In genomic region chr1:19400875-19401854, GRCh38 we compare ENCODE assay signal across 12 cellular contexts.
DNase-seq lines count a peak whose midpoint lies in the region; ATAC-seq and TF ChIP-seq lines count a peak whose summit lies in the region.
"Had no signal": no experiment of that assay in that cellular context is flagged by ENCODE, and none has a peak within 500 bp of the region (broad histone marks: within the 10 kb centered on the region; RNA-seq: fewer than 3 reads in every experiment).

No MANE protein-coding gene starts in this region.

- TF ChIP-seq CTCF in Peyer's patch (IDR thresholded peaks at IDR 0.05) (no peak), gastroesophageal sphincter (IDR thresholded peaks at IDR 0.05) (no peak), psoas muscle (IDR thresholded peaks at IDR 0.05) (peak; percentile 14)

- H3K4me3 ChIP-seq in Peyer's patch (no peak overlapping the region), gastroesophageal sphincter (no peak overlapping the region), psoas muscle (no peak overlapping the region)

- H3K36me3 ChIP-seq in Peyer's patch = peaks cover 0 to 2% (median 0%) of the 10 kb centered on the region in 3 donors
- H3K36me3 ChIP-seq in gastroesophageal sphincter = no peaks in the 10 kb centered on the region
- H3K36me3 ChIP-seq in psoas muscle (ENCODE audit: insufficient read depth in 1 of 2, low read depth in 1 of 2) = peaks cover 0 to under 1% of the 10 kb centered on the region in 2 donors

- intact Hi-C loops in psoas muscle (cut with DNase I) = no loop called here

- H3K4me1 ChIP-seq in Peyer's patch (peaks cover 0 to 57% (median 0%) of the 10 kb centered on the region in 4 donors), gastroesophageal sphincter (peaks cover 21 to 99% (median 55%) of the 10 kb centered on the region in 3 donors), psoas muscle (peaks cover 53% of the 10 kb centered on the region)

- no peak for TF ChIP-seq EP300 in gastroesophageal sphincter (IDR thresholded peaks at IDR 0.05)

- in situ Hi-C loops in G401 (cut with HindIII; ENCODE audit: low sequenced_read_pairs) = no loop called here

- ATAC-seq in gastroesophageal sphincter (no peak), psoas muscle (peak; percentile 33 to 74 (median 58)), HG03280 (IDR thresholded peaks at IDR 0.05; ENCODE audit: unreplicated experiment) (no peak), GM18858 (IDR thresholded peaks at IDR 0.05; ENCODE audit: unreplicated experiment) (no peak), GM18873 (IDR thresholded peaks at IDR 0.05; ENCODE audit: low FRiP score, unreplicated experiment) (no peak)

- H3K27me3 ChIP-seq in Peyer's patch = no peaks in the 10 kb centered on the region
- no peaks in the 10 kb centered on the region for H3K27me3 ChIP-seq in gastroesophageal sphincter
- no peaks in the 10 kb centered on the region for H3K27me3 ChIP-seq in psoas muscle (ENCODE audit: insufficient read depth in 3 of 3, low read length in 2 of 3)

- H3K27ac ChIP-seq in Peyer's patch (peak overlapping the region in 3 of 4 donors; percentile 17 to 51 (median 34)), gastroesophageal sphincter (peak overlapping the region; percentile 76 to 93 (median 92)), psoas muscle (peak overlapping the region; percentile 15)

- peak; percentile 57 for DNase-seq in G401 (ENCODE audit: low spot score)
- DNase-seq in Peyer's patch = no peak
- no peak for DNase-seq in psoas muscle
- DNase-seq in NCI-H1436 (lab: John Stamatoyannopoulos, UW) = no peak
- DNase-seq: DMS53; kidney glomerular epithelial cell; NCI-H2171; stimulated activated naive CD4-positive, alpha-beta T cell had no signal

- WGBS in gastroesophageal sphincter (ENCODE audit: low coverage in 1 of 2), 2 donors = 35 to 42% methylated on average over 8 of the region's 10 CpGs
- 67 to 71% (median 68%) methylated on average over 10 of the region's 10 CpGs for WGBS in psoas muscle, 3 donors

- TF ChIP-seq POLR2A in Peyer's patch (IDR thresholded peaks at IDR 0.05) = no peak
- TF ChIP-seq POLR2A in gastroesophageal sphincter (IDR thresholded peaks at IDR 0.05) = no peak

- no peaks in the 10 kb centered on the region for H3K9me3 ChIP-seq in Peyer's patch
- no peaks in the 10 kb centered on the region for H3K9me3 ChIP-seq in gastroesophageal sphincter
- no peaks in the 10 kb centered on the region for H3K9me3 ChIP-seq in psoas muscle

Comparison
In these comparisons a context has a peak if more than half of its experiments do, and no peak if none do; other contexts are left out.
1. H3K27ac ChIP-seq: peak in every context shown above with its lines; median percentile 92 in gastroesophageal sphincter; 34 in Peyer's patch; 15 in psoas muscle.
2. ATAC-seq: peak in psoas muscle (4 of 4); none in gastroesophageal sphincter (single experiment), HG03280 (single experiment), GM18858 (single experiment) and GM18873 (single experiment).